20 cellular contexts compared by ENCODE assay signal in the genomic region with DNA sequence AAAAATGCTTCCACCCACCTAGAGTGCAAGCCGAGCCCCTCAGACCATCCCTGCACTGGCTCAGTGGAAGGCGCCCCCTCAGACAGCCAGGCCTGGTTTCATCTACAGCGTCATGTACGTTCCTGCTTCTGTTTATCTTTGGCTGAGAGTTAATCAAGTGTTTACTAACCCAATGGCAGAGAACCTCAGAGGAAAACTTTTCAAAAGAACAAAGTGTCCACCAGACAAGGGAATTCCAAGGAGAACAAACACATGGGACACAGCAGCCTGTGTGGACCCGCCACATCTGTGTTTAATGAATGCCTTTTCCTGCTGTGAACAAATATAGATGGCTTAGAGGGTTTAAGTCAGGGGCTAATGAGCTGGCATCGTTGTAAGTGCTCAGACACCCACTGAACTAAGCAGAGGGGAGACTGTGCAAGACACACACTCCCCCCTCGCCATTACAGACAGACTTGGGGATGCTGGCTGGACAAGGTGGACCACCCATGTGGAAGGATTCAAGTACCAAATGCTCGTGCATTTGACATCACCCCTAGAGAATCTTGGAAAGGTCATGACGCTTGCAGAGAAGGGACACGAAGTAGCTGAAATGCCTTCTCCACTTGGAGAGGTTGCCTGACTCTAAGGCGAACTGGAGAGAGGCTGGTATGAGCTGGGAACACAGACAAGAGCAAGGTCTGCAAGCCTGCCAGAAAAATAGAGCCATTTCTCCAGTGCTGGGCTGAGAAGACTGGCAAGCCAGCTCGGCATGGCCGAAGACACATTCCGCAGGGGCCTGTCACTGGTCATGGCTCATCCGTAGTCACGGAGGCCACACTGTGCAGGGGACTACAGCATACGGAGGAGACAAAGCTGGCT.
A peak's percentile ranks its signal among the peaks of the same experiment; 100 is the strongest.
DNase-seq lines count a peak whose midpoint lies in the region; ATAC-seq and TF ChIP-seq lines count a peak whose summit lies in the region.
"Had no signal": no experiment of that assay in that cellular context is flagged by ENCODE, and none has a peak within 500 bp of the region (broad histone marks: within the 10 kb centered on the region; RNA-seq: fewer than 3 reads in every experiment).

No MANE protein-coding gene starts in this region.

- H3K4me3 ChIP-seq in RWPE2 (ENCODE audit: severe bottlenecking) (no peak overlapping the region), foreskin fibroblast (ENCODE audit: low read depth in 1 of 2, low read length in 2 of 2) (no peak overlapping the region)
- H3K4me3 ChIP-seq: dorsolateral prefrontal cortex, vagina had no signal

- H3K27me3 ChIP-seq in RWPE2 (ENCODE audit: insufficient read depth, poor library complexity, severe bottlenecking): no peaks in the 10 kb centered on the region
- H3K27me3 ChIP-seq: brain microvascular endothelial cell, vagina had no signal

- ATAC-seq in RWPE2 (ENCODE audit: low read depth) (no peak), HG02763 (IDR thresholded peaks at IDR 0.05; ENCODE audit: unreplicated experiment) (no peak), GM18520 (IDR thresholded peaks at IDR 0.05; ENCODE audit: unreplicated experiment) (no peak)
- ATAC-seq: stimulated activated naive CD8-positive, alpha-beta T cell treated with anti-CD3 and anti-CD28 coated beads, Interleukin-15, Interleukin-2, amounts not matched to agents 100 U/mL and 50 U/mL, for 24 hours had no signal

- no peaks in the 10 kb centered on the region for H3K36me3 ChIP-seq in RWPE2 (ENCODE audit: low read depth)
- H3K36me3 ChIP-seq: brain microvascular endothelial cell, vagina had no signal

- H3K27ac ChIP-seq in RWPE2 (ENCODE audit: poor library complexity, severe bottlenecking): no peak overlapping the region
- H3K27ac ChIP-seq: brain microvascular endothelial cell, dorsolateral prefrontal cortex, parathyroid adenoma, vagina had no signal

- no peaks in the 10 kb centered on the region for H3K4me1 ChIP-seq in RWPE2 (ENCODE audit: insufficient read depth, poor library complexity, severe bottlenecking)
- H3K4me1 ChIP-seq: parathyroid adenoma, vagina had no signal

- H3K9me3 ChIP-seq in RWPE2 (ENCODE audit: severe bottlenecking): no peaks in the 10 kb centered on the region
- H3K9me3 ChIP-seq: vagina had no signal

- peak; percentile 78 for DNase-seq in AG20443 (ENCODE audit: low spot score)
- DNase-seq in RWPE2 (ENCODE audit: low spot score): peak; percentile 36
- DNase-seq in foreskin fibroblast: peak; percentile 16 to 52
- peak; percentile 45 for DNase-seq in retina
- no peak for DNase-seq in amniotic stem cell (lab: John Stamatoyannopoulos, UW)
- no peak for DNase-seq in activated effector memory CD4-positive, alpha-beta T cell treated with Interleukin-2 at 50 U/mL for 16 hours
- DNase-seq: ACHN; activated CD4-positive, alpha-beta T cell treated with anti-CD3 and anti-CD28 coated beads for 48 hours; activated CD8-positive, alpha-beta memory T cell treated with anti-CD3 and anti-CD28 coated beads, Interleukin-2, amount 50 U/mL, for 48 hours; activated naive CD4-positive, alpha-beta T cell treated with Interleukin-2 at 50 U/mL for 16 hours; brain microvascular endothelial cell; dorsolateral prefrontal cortex; NCI-H187 treated with DMSO at 0.1 percent for 48 hours; NCI-H446; stimulated activated naive CD8-positive, alpha-beta T cell treated with anti-CD3 and anti-CD28 coated beads, Interleukin-15, Interleukin-2, amounts not matched to agents 100 U/mL and 50 U/mL, for 24 hours; T1000 had no signal

- no peak for TF ChIP-seq CTCF in RWPE2 (IDR thresholded peaks at IDR 0.05; ENCODE audit: poor library complexity, severe bottlenecking)
- TF ChIP-seq CTCF in foreskin fibroblast (IDR thresholded peaks at IDR 0.05; ENCODE audit: low read depth, low read length): no peak

Comparison
In these comparisons a context has a peak if more than half of its experiments do, and no peak if none do; other contexts are left out.
1. DNase-seq: peak in AG20443 (single experiment), RWPE2 (single experiment), foreskin fibroblast (2 of 2) and retina (single experiment); none in amniotic stem cell (single experiment) and activated effector memory CD4-positive, alpha-beta T cell treated with Interleukin-2 at 50 U/mL for 16 hours (single experiment).